ENCODE assay signal across 25 cellular contexts in the genomic region with DNA sequence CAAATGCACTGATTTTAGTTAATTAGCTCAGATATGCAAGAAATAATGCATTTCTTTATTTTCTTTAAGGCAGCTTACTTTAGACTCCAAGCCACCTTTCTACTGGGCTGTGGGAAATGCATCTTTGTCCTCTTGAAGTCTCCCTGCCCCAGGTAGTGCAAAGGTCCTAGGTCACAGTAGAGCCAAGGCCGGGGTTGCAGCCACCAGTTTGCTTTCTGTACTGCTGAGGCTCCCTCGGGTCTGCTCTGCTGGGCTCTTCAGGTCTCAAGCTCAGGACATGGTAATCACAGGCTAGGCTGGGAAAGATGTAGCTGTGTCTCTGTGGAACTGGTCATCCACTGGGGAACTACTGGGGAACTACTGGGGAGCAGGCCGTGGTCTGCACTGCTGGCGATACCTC. TPM values are rescaled to one million over a fixed set of nuclear protein-coding genes. Genes with fewer than 3 reads are reported as not detected.
"Had no signal": no experiment of that assay in that cellular context is flagged by ENCODE, and none has a peak within 500 bp of the region (broad histone marks: within the 10 kb centered on the region; RNA-seq: fewer than 3 reads in every experiment).

No MANE protein-coding gene starts in this region.

- H3K79me2 ChIP-seq: hepatocyte, parathyroid adenoma had no signal

- H3K4me3 ChIP-seq: dorsolateral prefrontal cortex, gastroesophageal sphincter, heart left ventricle, hepatocyte, left lung, smooth muscle cell, tibial artery had no signal

- H3K27ac Mint-ChIP-seq: natural killer cell, progenitor cell of endocrine pancreas, type B pancreatic cell had no signal

- H3K36me3 Mint-ChIP-seq: natural killer cell, type B pancreatic cell had no signal

- FAIRE-seq: colon had no signal

- H2AFZ ChIP-seq: hepatocyte, parathyroid adenoma had no signal

- ATAC-seq: gastroesophageal sphincter; left cardiac atrium; left lung; natural killer cell; sciatic nerve; stimulated activated naive CD8-positive, alpha-beta T cell treated with anti-CD3 and anti-CD28 coated beads, Interleukin-15, amount 100 ng/mL, for 72 hours had no signal

- H3K4me1 ChIP-seq: left lung, parathyroid adenoma, tibial artery had no signal

- H3K27me3 Mint-ChIP-seq: progenitor cell of endocrine pancreas had no signal

- DNase-seq: effector CD4-positive, alpha-beta T cell; foreskin fibroblast; left cardiac atrium; left lung; mesenchymal stem cell; natural killer cell; stimulated activated CD4-positive, alpha-beta T cell treated with anti-CD3 and anti-CD28 coated beads, Interleukin-12 subunit alpha, Interleukin-12 subunit beta, amount 100 ng/mL, for 4 hours; stimulated activated CD4-positive, alpha-beta T cell treated with anti-CD3 and anti-CD28 coated beads, Interleukin-1b, Interleukin-23, amount 100 ng/mL, for 48 hours; stimulated activated CD4-positive, alpha-beta T cell treated with anti-CD3 and anti-CD28 coated beads, Interleukin-4, amount 100 ng/mL, for 1 hour; stimulated activated CD8-positive, alpha-beta memory T cell treated with anti-CD3 and anti-CD28 coated beads, Interleukin-4, amount 100 ng/mL, for 48 hours; stimulated activated naive CD4-positive, alpha-beta T cell; stimulated activated naive CD8-positive, alpha-beta T cell treated with anti-CD3 and anti-CD28 coated beads, Interleukin-15, amount 100 ng/mL, for 72 hours; tibial artery had no signal

- H3K36me3 ChIP-seq: gastroesophageal sphincter, heart left ventricle, left lung, neutrophil, tibial artery had no signal

- H3K4me1 Mint-ChIP-seq: natural killer cell, neural crest cell had no signal

- H3K9ac ChIP-seq: parathyroid adenoma had no signal

- H3K4me3 Mint-ChIP-seq: natural killer cell; neural crest cell; stimulated activated naive CD8-positive, alpha-beta T cell treated with anti-CD3 and anti-CD28 coated beads, Interleukin-15, amount 100 ng/mL, for 72 hours; type B pancreatic cell had no signal

- H3K27ac ChIP-seq: hepatocyte, left lung, neutrophil, parathyroid adenoma, tibial artery had no signal

- H3K27me3 ChIP-seq: dorsolateral prefrontal cortex, gastroesophageal sphincter, hepatocyte, left lung had no signal

- H3K4me2 ChIP-seq: hepatocyte, smooth muscle cell had no signal

- H3K9me3 Mint-ChIP-seq: natural killer cell; neural crest cell; stimulated activated naive CD8-positive, alpha-beta T cell treated with anti-CD3 and anti-CD28 coated beads, Interleukin-15, amount 100 ng/mL, for 72 hours; type B pancreatic cell had no signal

- H3K9me3 ChIP-seq: gastroesophageal sphincter, heart left ventricle, left lung, neutrophil, tibial artery had no signal

RNA-seq across cellular contexts. Expression of gene THY1, which starts 25.4 kb away (rescaled TPM):
- total RNA-seq: natural killer cell had no signal
